Comparison of ENCODE assay signal across 1 cellular context in the genomic region with DNA sequence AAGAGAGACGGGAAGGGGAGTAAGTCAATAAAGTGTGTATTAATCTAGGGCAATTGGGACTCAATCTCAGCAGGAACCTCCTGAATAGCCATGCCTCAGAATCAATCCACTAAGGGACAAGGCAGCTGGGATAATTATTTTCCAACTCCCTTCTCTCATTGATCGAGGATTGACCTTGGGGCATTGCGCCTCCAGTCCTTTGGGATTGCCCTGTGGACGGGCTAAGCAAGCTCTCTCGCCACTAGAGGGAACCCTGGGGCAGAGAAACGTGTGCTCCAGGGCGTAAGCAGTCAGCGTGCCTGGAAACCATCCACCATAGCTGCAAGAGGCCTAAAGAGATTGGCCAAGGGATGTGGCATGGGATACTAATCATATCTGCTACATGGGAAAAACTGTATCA.
TF ChIP-seq lines count a peak whose summit lies in the region.

No MANE protein-coding gene starts in this region.

TF ChIP-seq in HepG2, 621 proteins besides CTCF, POLR2A, EP300 and RAD21 (continued from another document):
- TF ChIP-seq, protein P1, sequence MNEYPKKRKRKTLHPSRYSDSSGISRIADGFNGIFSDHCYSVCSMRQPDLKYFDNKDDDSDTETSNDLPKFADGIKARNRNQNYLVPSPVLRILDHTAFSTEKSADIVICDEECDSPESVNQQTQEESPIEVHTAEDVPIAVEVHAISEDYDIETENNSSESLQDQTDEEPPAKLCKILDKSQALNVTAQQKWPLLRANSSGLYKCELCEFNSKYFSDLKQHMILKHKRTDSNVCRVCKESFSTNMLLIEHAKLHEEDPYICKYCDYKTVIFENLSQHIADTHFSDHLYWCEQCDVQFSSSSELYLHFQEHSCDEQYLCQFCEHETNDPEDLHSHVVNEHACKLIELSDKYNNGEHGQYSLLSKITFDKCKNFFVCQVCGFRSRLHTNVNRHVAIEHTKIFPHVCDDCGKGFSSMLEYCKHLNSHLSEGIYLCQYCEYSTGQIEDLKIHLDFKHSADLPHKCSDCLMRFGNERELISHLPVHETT (CRISPR knock-in tag; conservative IDR thresholded peaks at IDR 0.05): no peak
- TF ChIP-seq ZNF883 (CRISPR knock-in tag; IDR thresholded peaks at IDR 0.05; ENCODE audit: not compliant biosample characterization) (peak; percentile 33), HDAC1 (CRISPR knock-in tag; IDR thresholded peaks at IDR 0.05) (peak; percentile 49; the same call in 1 of the 2 replicates), NFKBIZ (CRISPR knock-in tag; IDR thresholded peaks at IDR 0.05) (no peak), LRRFIP1 (CRISPR knock-in tag; conservative IDR thresholded peaks at IDR 0.05) (no peak), ZNF33B (CRISPR knock-in tag; IDR thresholded peaks at IDR 0.05) (0 out of 2 replicates have a peak, but pooled peaks have one; percentile 45), DNMT3B (CRISPR knock-in tag; conservative IDR thresholded peaks at IDR 0.05) (no peak), NR2F1 (CRISPR knock-in tag; IDR thresholded peaks at IDR 0.05) (no peak), ZNF484 (CRISPR knock-in tag; IDR thresholded peaks at IDR 0.05; ENCODE audit: borderline replicate concordance, low read depth) (no peak), ZNF644 (CRISPR knock-in tag; IDR thresholded peaks at IDR 0.05; ENCODE audit: low read depth) (peak; percentile 99), ZFP82 (CRISPR knock-in tag; IDR thresholded peaks at IDR 0.05; ENCODE audit: borderline replicate concordance) (no peak), TCF7L2 (IDR thresholded peaks at IDR 0.05; ENCODE audit: low read depth, low read length) (no peak), ZNF816 (CRISPR knock-in tag; IDR thresholded peaks at IDR 0.05; ENCODE audit: borderline replicate concordance) (no peak), PAWR (CRISPR knock-in tag; IDR thresholded peaks at IDR 0.05; ENCODE audit: borderline replicate concordance) (no peak), CEBPB (IDR thresholded peaks at IDR 0.05; ENCODE audit: borderline replicate concordance, low read depth, low read length) (0 out of 2 replicates have a peak, but pooled peaks have one; percentile 21), PCBP2 (optimal IDR thresholded peaks at IDR 0.05; ENCODE audit: low read depth, low read length, poor library complexity, severe bottlenecking) (no peak), RAD51 (IDR thresholded peaks at IDR 0.05; ENCODE audit: borderline replicate concordance) (no peak), ZNF460 (CRISPR knock-in tag; IDR thresholded peaks at IDR 0.05; ENCODE audit: borderline replicate concordance) (no peak), ARNT2 (CRISPR knock-in tag; IDR thresholded peaks at IDR 0.05; ENCODE audit: low read depth) (0 out of 2 replicates have a peak, but pooled peaks have one; percentile 20), ZFX (CRISPR knock-in tag; IDR thresholded peaks at IDR 0.05; ENCODE audit: low read depth) (no peak; the same call in 1 of the 2 replicates), TFDP1 (CRISPR knock-in tag; IDR thresholded peaks at IDR 0.05; ENCODE audit: borderline replicate concordance) (no peak), ZNF468 (CRISPR knock-in tag; IDR thresholded peaks at IDR 0.05) (no peak), PRMT3 (CRISPR knock-in tag; IDR thresholded peaks at IDR 0.05; ENCODE audit: borderline replicate concordance, low read depth) (no peak), ETV5 (CRISPR knock-in tag; IDR thresholded peaks at IDR 0.05; ENCODE audit: borderline replicate concordance) (peak; percentile 29; the same call in 1 of the 2 replicates), ZBTB21 (CRISPR knock-in tag; IDR thresholded peaks at IDR 0.05) (no peak; the same call in 1 of the 2 replicates), SNAI1 (CRISPR knock-in tag; IDR thresholded peaks at IDR 0.05; ENCODE audit: borderline replicate concordance) (no peak), TRIM22 (IDR thresholded peaks at IDR 0.05) (no peak), ONECUT2 (CRISPR knock-in tag; IDR thresholded peaks at IDR 0.05) (peak; percentile 67; the same call in 1 of the 2 replicates), NCOR1 (IDR thresholded peaks at IDR 0.05; ENCODE audit: borderline replicate concordance, low read length) (no peak), GPN1 (CRISPR knock-in tag; IDR thresholded peaks at IDR 0.05; ENCODE audit: borderline replicate concordance) (no peak)
- TF ChIP-seq, protein P2, sequence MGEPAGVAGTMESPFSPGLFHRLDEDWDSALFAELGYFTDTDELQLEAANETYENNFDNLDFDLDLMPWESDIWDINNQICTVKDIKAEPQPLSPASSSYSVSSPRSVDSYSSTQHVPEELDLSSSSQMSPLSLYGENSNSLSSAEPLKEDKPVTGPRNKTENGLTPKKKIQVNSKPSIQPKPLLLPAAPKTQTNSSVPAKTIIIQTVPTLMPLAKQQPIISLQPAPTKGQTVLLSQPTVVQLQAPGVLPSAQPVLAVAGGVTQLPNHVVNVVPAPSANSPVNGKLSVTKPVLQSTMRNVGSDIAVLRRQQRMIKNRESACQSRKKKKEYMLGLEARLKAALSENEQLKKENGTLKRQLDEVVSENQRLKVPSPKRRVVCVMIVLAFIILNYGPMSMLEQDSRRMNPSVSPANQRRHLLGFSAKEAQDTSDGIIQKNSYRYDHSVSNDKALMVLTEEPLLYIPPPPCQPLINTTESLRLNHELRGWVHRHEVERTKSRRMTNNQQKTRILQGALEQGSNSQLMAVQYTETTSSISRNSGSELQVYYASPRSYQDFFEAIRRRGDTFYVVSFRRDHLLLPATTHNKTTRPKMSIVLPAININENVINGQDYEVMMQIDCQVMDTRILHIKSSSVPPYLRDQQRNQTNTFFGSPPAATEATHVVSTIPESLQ (CRISPR knock-in tag; conservative IDR thresholded peaks at IDR 0.05): no peak
- TF ChIP-seq, protein P3, sequence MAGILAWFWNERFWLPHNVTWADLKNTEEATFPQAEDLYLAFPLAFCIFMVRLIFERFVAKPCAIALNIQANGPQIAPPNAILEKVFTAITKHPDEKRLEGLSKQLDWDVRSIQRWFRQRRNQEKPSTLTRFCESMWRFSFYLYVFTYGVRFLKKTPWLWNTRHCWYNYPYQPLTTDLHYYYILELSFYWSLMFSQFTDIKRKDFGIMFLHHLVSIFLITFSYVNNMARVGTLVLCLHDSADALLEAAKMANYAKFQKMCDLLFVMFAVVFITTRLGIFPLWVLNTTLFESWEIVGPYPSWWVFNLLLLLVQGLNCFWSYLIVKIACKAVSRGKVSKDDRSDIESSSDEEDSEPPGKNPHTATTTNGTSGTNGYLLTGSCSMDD (CRISPR knock-in tag; IDR thresholded peaks at IDR 0.05): no peak
- TF ChIP-seq, protein P4, sequence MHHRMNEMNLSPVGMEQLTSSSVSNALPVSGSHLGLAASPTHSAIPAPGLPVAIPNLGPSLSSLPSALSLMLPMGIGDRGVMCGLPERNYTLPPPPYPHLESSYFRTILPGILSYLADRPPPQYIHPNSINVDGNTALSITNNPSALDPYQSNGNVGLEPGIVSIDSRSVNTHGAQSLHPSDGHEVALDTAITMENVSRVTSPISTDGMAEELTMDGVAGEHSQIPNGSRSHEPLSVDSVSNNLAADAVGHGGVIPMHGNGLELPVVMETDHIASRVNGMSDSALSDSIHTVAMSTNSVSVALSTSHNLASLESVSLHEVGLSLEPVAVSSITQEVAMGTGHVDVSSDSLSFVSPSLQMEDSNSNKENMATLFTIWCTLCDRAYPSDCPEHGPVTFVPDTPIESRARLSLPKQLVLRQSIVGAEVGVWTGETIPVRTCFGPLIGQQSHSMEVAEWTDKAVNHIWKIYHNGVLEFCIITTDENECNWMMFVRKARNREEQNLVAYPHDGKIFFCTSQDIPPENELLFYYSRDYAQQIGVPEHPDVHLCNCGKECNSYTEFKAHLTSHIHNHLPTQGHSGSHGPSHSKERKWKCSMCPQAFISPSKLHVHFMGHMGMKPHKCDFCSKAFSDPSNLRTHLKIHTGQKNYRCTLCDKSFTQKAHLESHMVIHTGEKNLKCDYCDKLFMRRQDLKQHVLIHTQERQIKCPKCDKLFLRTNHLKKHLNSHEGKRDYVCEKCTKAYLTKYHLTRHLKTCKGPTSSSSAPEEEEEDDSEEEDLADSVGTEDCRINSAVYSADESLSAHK (CRISPR knock-in tag; IDR thresholded peaks at IDR 0.05; ENCODE audit: borderline replicate concordance): no peak
- TF ChIP-seq, protein P5, sequence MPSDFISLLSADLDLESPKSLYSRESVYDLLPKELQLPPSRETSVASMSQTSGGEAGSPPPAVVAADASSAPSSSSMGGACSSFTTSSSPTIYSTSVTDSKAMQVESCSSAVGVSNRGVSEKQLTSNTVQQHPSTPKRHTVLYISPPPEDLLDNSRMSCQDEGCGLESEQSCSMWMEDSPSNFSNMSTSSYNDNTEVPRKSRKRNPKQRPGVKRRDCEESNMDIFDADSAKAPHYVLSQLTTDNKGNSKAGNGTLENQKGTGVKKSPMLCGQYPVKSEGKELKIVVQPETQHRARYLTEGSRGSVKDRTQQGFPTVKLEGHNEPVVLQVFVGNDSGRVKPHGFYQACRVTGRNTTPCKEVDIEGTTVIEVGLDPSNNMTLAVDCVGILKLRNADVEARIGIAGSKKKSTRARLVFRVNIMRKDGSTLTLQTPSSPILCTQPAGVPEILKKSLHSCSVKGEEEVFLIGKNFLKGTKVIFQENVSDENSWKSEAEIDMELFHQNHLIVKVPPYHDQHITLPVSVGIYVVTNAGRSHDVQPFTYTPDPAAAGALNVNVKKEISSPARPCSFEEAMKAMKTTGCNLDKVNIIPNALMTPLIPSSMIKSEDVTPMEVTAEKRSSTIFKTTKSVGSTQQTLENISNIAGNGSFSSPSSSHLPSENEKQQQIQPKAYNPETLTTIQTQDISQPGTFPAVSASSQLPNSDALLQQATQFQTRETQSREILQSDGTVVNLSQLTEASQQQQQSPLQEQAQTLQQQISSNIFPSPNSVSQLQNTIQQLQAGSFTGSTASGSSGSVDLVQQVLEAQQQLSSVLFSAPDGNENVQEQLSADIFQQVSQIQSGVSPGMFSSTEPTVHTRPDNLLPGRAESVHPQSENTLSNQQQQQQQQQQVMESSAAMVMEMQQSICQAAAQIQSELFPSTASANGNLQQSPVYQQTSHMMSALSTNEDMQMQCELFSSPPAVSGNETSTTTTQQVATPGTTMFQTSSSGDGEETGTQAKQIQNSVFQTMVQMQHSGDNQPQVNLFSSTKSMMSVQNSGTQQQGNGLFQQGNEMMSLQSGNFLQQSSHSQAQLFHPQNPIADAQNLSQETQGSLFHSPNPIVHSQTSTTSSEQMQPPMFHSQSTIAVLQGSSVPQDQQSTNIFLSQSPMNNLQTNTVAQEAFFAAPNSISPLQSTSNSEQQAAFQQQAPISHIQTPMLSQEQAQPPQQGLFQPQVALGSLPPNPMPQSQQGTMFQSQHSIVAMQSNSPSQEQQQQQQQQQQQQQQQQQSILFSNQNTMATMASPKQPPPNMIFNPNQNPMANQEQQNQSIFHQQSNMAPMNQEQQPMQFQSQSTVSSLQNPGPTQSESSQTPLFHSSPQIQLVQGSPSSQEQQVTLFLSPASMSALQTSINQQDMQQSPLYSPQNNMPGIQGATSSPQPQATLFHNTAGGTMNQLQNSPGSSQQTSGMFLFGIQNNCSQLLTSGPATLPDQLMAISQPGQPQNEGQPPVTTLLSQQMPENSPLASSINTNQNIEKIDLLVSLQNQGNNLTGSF (CRISPR knock-in tag; IDR thresholded peaks at IDR 0.05): no peak
- TF ChIP-seq, protein P6, sequence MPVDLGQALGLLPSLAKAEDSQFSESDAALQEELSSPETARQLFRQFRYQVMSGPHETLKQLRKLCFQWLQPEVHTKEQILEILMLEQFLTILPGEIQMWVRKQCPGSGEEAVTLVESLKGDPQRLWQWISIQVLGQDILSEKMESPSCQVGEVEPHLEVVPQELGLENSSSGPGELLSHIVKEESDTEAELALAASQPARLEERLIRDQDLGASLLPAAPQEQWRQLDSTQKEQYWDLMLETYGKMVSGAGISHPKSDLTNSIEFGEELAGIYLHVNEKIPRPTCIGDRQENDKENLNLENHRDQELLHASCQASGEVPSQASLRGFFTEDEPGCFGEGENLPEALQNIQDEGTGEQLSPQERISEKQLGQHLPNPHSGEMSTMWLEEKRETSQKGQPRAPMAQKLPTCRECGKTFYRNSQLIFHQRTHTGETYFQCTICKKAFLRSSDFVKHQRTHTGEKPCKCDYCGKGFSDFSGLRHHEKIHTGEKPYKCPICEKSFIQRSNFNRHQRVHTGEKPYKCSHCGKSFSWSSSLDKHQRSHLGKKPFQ (CRISPR knock-in tag; IDR thresholded peaks at IDR 0.05; ENCODE audit: insufficient replicate concordance): no peak
- TF ChIP-seq, protein P7, sequence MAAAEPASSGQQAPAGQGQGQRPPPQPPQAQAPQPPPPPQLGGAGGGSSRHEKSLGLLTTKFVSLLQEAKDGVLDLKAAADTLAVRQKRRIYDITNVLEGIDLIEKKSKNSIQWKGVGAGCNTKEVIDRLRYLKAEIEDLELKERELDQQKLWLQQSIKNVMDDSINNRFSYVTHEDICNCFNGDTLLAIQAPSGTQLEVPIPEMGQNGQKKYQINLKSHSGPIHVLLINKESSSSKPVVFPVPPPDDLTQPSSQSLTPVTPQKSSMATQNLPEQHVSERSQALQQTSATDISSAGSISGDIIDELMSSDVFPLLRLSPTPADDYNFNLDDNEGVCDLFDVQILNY (CRISPR knock-in tag; conservative IDR thresholded peaks at IDR 0.05): no peak
